Comparison of ENCODE assay signal across 26 cellular contexts in the genomic region with DNA sequence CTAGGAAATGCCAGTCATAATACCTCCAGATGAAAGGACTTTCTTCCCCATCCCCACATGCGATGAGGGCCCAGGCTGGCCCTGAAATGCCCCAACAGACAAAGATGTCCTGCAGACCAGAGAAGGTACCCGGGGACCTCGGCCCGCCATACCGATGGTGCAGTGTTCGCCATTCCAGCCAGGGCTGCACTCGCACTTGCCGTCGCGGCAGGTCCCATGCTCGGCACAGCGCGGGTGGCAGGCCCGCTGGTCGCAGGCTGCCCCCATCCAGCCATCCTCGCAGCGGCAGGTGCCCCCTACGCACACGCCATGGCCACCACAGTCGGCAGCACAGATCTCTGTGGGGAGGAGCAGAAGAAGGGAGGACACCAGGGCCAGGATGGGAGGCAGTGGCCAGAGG.
"Had no signal": no experiment of that assay in that cellular context is flagged by ENCODE, and none has a peak within 500 bp of the region (broad histone marks: within the 10 kb centered on the region; RNA-seq: fewer than 3 reads in every experiment).

No MANE protein-coding gene starts in this region.

- H3K4me3 ChIP-seq: heart right ventricle, left lung, lung, mucosa of descending colon, pancreas, prostate gland, skin epidermis, stomach, testis, tibial artery, upper lobe of right lung had no signal

- H3K36me3 ChIP-seq: heart right ventricle, left lung, neutrophil, pancreas, prostate gland, stomach, tibial artery, upper lobe of right lung had no signal

- H3K27me3 ChIP-seq: left lung, pancreas, stomach, testis, tibial artery, upper lobe of right lung had no signal

- H3K27ac Mint-ChIP-seq: naive thymus-derived CD4-positive, alpha-beta T cell; natural killer cell treated with Interleukin-12 subunit alpha and Interleukin-12 subunit beta and Interleukin-15 and Interleukin-18, amount 100 ng/mL, for 72 hours had no signal

- DNase-seq: heart right ventricle; hippocampal formation; left colon; midbrain; mucosa of descending colon; naive thymus-derived CD4-positive, alpha-beta T cell; retina; right cardiac atrium; stimulated activated CD4-positive, alpha-beta T cell treated with anti-CD3 and anti-CD28 coated beads, Interleukin-12 subunit alpha, Interleukin-12 subunit beta, amount 100 ng/mL, for 4 hours; stimulated activated CD4-positive, alpha-beta T cell treated with anti-CD3 and anti-CD28 coated beads, Interleukin-15, amount 100 ng/mL, for 24 hours; stimulated activated CD4-positive, alpha-beta T cell treated with anti-CD3 and anti-CD28 coated beads, Interleukin-2, amount 100 ng/mL, for 24 hours; stimulated activated CD4-positive, alpha-beta T cell treated with anti-CD3 and anti-CD28 coated beads, Interleukin-4, amount 100 ng/mL, for 1 hour; stimulated activated naive CD4-positive, alpha-beta T cell; stomach; testis; tibial artery; trophoblast cell; upper lobe of right lung had no signal

- H3K9me3 Mint-ChIP-seq: naive thymus-derived CD4-positive, alpha-beta T cell; natural killer cell treated with Interleukin-12 subunit alpha and Interleukin-12 subunit beta and Interleukin-15 and Interleukin-18, amount 100 ng/mL, for 72 hours; neural crest cell had no signal

- H3K4me3 Mint-ChIP-seq: naive thymus-derived CD4-positive, alpha-beta T cell; natural killer cell treated with Interleukin-12 subunit alpha and Interleukin-12 subunit beta and Interleukin-15 and Interleukin-18, amount 100 ng/mL, for 72 hours; neural crest cell had no signal

- ATAC-seq: heart right ventricle; left colon; left lung; mucosa of descending colon; naive thymus-derived CD4-positive, alpha-beta T cell; natural killer cell treated with Interleukin-12 subunit alpha and Interleukin-12 subunit beta and Interleukin-15 and Interleukin-18, amount 100 ng/mL, for 72 hours; pancreas; right cardiac atrium; upper lobe of right lung had no signal

- H3K9me3 ChIP-seq: heart right ventricle, left lung, mucosa of descending colon, neutrophil, pancreas, prostate gland, stomach, testis, tibial artery, upper lobe of right lung had no signal

- H3K27ac ChIP-seq: heart right ventricle, left lung, neutrophil, pancreas, prostate gland, skin epidermis, stomach, testis, tibial artery, upper lobe of right lung had no signal

- H3K4me1 ChIP-seq: prostate gland, stomach, testis, tibial artery had no signal

- H3K36me3 Mint-ChIP-seq: naive thymus-derived CD4-positive, alpha-beta T cell; natural killer cell treated with Interleukin-12 subunit alpha and Interleukin-12 subunit beta and Interleukin-15 and Interleukin-18, amount 100 ng/mL, for 72 hours had no signal

- H3K4me1 Mint-ChIP-seq: naive thymus-derived CD4-positive, alpha-beta T cell had no signal
